24 cellular contexts compared by ENCODE assay signal in the genomic region with DNA sequence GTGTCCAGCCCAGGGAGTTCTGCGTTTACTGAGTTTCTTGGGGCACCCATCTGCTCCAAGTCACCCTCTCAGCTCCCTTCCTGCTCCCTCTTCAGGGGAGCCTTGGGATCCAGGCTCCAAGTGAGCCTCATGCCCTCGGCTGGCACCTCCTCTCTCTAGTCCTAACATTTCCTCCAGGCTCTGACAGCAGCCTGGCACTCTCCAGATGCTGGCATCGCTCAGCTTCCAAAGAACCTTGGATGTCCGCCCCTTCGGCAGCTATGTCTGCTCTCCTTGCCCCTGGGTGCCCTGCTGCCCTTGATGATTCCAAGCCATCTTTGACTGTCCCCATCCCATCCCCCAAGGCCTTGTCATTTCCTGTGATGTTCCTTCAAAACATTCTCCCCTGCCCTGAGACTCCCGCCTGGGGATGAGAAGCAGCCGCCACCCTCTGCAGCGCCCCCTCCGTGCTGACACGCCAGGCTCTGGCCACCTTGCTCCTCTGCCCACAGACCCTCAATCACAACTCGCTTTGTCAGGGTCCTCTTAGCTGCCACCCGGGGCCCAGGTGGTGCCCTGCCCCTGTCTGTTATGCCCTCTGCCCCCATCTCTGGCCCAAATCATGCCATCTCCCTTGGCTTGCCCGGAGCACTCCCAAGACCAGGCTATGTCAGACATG. TPM values are rescaled to one million over a fixed set of nuclear protein-coding genes. Genes with fewer than 3 reads are reported as not detected.
"Had no signal": no experiment of that assay in that cellular context is flagged by ENCODE, and none has a peak within 500 bp of the region (broad histone marks: within the 10 kb centered on the region; RNA-seq: fewer than 3 reads in every experiment).

No MANE protein-coding gene starts in this region.

- H3K27ac Mint-ChIP-seq: activated CD4-positive, alpha-beta memory T cell treated with anti-CD3 and anti-CD28 coated beads, Interleukin-2, amount 10 ng/mL, durations not matched to agents 7 days and 5 days; activated naive CD4-positive, alpha-beta T cell treated with anti-CD3 and anti-CD28 coated beads, Interleukin-2, amount 50 U/mL, for 24 hours; naive B cell; stimulated activated naive CD8-positive, alpha-beta T cell treated with anti-CD3 and anti-CD28 coated beads, Interleukin-15, Interleukin-2, amounts not matched to agents 100 ng/mL and 50 ng/mL, for 24 hours; T-helper 2 cell treated with Interferon-gamma antibody and Interleukin-4, amounts not matched to agents 5 μg/mL and 100 μg/mL, for 36 hours; WTC11 had no signal

- H3K4me1 ChIP-seq: ascending aorta, breast epithelium, gastrocnemius medialis, parathyroid adenoma had no signal

- H3K4me3 ChIP-seq: ascending aorta, breast epithelium, gastrocnemius medialis, mucosa of descending colon, suprapubic skin, transverse colon, uterus had no signal

- H3K36me3 ChIP-seq: breast epithelium, gastrocnemius medialis, neutrophil, transverse colon, uterus had no signal

- H3K36me3 Mint-ChIP-seq: activated naive CD4-positive, alpha-beta T cell treated with anti-CD3 and anti-CD28 coated beads, Interleukin-2, amount 50 U/mL, for 24 hours; naive B cell; WTC11 had no signal

- H3K27ac ChIP-seq: ascending aorta, breast epithelium, gastrocnemius medialis, neutrophil, parathyroid adenoma, suprapubic skin, transverse colon, uterus had no signal

- H3K4me3 Mint-ChIP-seq: activated CD4-positive, alpha-beta memory T cell treated with anti-CD3 and anti-CD28 coated beads, Interleukin-2, amount 10 ng/mL, durations not matched to agents 7 days and 5 days; activated naive CD4-positive, alpha-beta T cell treated with anti-CD3 and anti-CD28 coated beads, Interleukin-2, amount 50 U/mL, for 24 hours; activated T-cell treated with anti-CD3 and anti-CD28 coated beads, Interleukin-2, amount 50 U/mL, for 4 hours; stimulated activated naive CD8-positive, alpha-beta T cell treated with anti-CD3 and anti-CD28 coated beads, Interleukin-15, Interleukin-2, amounts not matched to agents 100 ng/mL and 50 ng/mL, for 24 hours; T-helper 2 cell treated with Interferon-gamma antibody and Interleukin-4, amounts not matched to agents 5 μg/mL and 100 μg/mL, for 36 hours; WTC11 had no signal

- H2AFZ ChIP-seq: parathyroid adenoma had no signal

- H3K9me3 ChIP-seq: ascending aorta, breast epithelium, gastrocnemius medialis, mucosa of descending colon, neutrophil, suprapubic skin, transverse colon, uterus had no signal

- H3K9me3 Mint-ChIP-seq: activated CD4-positive, alpha-beta memory T cell treated with anti-CD3 and anti-CD28 coated beads, Interleukin-2, amount 10 ng/mL, durations not matched to agents 7 days and 5 days; activated naive CD4-positive, alpha-beta T cell treated with anti-CD3 and anti-CD28 coated beads, Interleukin-2, amount 50 U/mL, for 24 hours; activated T-cell treated with anti-CD3 and anti-CD28 coated beads, Interleukin-2, amount 50 U/mL, for 4 hours; stimulated activated naive CD8-positive, alpha-beta T cell treated with anti-CD3 and anti-CD28 coated beads, Interleukin-15, Interleukin-2, amounts not matched to agents 100 ng/mL and 50 ng/mL, for 24 hours; T-helper 2 cell treated with Interferon-gamma antibody and Interleukin-4, amounts not matched to agents 5 μg/mL and 100 μg/mL, for 36 hours; WTC11 had no signal

- H3K9ac ChIP-seq: parathyroid adenoma had no signal

- DNase-seq: activated CD4-positive, alpha-beta memory T cell treated with anti-CD3 and anti-CD28 coated beads, Interleukin-2, amount 10 ng/mL, durations not matched to agents 7 days and 5 days; activated CD4-positive, alpha-beta T cell treated with anti-CD3 and anti-CD28 coated beads for 48 hours; activated effector memory CD4-positive, alpha-beta T cell treated with Interleukin-2 at 50 U/mL for 16 hours; activated T-cell treated with anti-CD3 and anti-CD28 coated beads, Interleukin-2, amount 50 U/mL, for 4 hours; cerebellar nuclear complex; cortex of kidney; gastrocnemius medialis; head of caudate nucleus; kidney glomerular epithelial cell; naive B cell; transverse colon; uterus had no signal

- H3K27me3 ChIP-seq: ascending aorta, uterus had no signal

- ATAC-seq: activated T-cell treated with anti-CD3 and anti-CD28 coated beads, Interleukin-2, amount 50 U/mL, for 4 hours; esophagus mucosa; gastrocnemius medialis; mucosa of descending colon had no signal

RNA-seq across cellular contexts. Expression of a gene that starts 6.6 kb away (rescaled TPM):
- polyA plus RNA-seq: adipose tissue had no signal
